In genomic region chr17:81160747-81161453, GRCh38 we compare ENCODE assay signal across 1 cellular context.
A peak's percentile ranks its signal among the peaks of the same experiment; 100 is the strongest.
TF ChIP-seq lines count a peak whose summit lies in the region.

No MANE protein-coding gene starts in this region.

TF ChIP-seq in K562, 482 proteins besides CTCF, POLR2A, EP300 and RAD21:
- TF ChIP-seq L3MBTL2 (IDR thresholded peaks at IDR 0.05) (peak; percentile 38; the same call in 1 of the 2 replicates), MGA (IDR thresholded peaks at IDR 0.05) (peak; percentile 34; the same call in 1 of the 2 replicates), E2F6 (IDR thresholded peaks at IDR 0.05; ENCODE audit: borderline replicate concordance in 1 of 2, extremely low read depth in 1 of 2, insufficient read depth in 1 of 2, insufficient read length in 1 of 2, low read depth in 1 of 2, low read length in 1 of 2, poor library complexity in 1 of 2, severe bottlenecking in 1 of 2) (peak; percentile 54 to 80), ASH1L (IDR thresholded peaks at IDR 0.05; ENCODE audit: borderline replicate concordance, low read depth, partially characterized antibody) (no peak), GABPB2 (CRISPR knock-in tag; conservative IDR thresholded peaks at IDR 0.05) (no peak)
